19 cellular contexts compared by ENCODE assay signal in the genomic region with DNA sequence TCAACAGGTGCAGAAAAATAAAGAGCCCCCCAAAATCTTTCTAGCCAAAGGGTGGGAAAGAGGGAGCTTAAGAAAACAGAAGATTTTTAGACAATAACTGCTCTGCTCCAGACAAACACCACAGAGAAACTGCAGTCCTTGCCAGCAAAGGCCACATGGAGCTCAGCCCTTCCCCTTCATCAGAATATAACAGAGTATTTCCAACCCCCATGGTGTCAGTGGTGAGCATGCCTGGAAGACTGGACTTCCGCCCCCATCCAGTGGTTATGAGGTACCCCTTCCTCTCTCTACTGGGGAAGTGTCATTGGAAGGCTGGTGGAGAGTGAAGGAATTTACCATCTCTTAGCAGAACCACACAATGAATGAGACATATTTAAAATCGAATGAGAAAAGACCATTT.
DNase-seq lines count a peak whose midpoint lies in the region; ATAC-seq, FAIRE-seq and TF ChIP-seq lines count a peak whose summit lies in the region.
"Had no signal": no experiment of that assay in that cellular context is flagged by ENCODE, and none has a peak within 500 bp of the region (broad histone marks: within the 10 kb centered on the region; RNA-seq: fewer than 3 reads in every experiment).

No MANE protein-coding gene starts in this region.

- no peak overlapping the region for H3K4me3 ChIP-seq in H1 (ENCODE audit: extremely low read depth in 1 of 4, insufficient read depth in 2 of 4, low read depth in 3 of 4, low read length in 4 of 4)
- H3K4me3 ChIP-seq in neural progenitor cell = no peak overlapping the region
- H3K4me3 ChIP-seq in dorsolateral prefrontal cortex = no peak overlapping the region
- H3K4me3 ChIP-seq: A549 had no signal

- H3K9me3 ChIP-seq in H1 (ENCODE audit: insufficient read depth in 2 of 2, low read depth in 1 of 2, low read length in 1 of 2) (no peaks in the 10 kb centered on the region), neural progenitor cell (ENCODE audit: low read depth) (no peaks in the 10 kb centered on the region)
- H3K9me3 ChIP-seq: A549, BE2C had no signal

- no peak overlapping the region for H3K27ac Mint-ChIP-seq in neural progenitor cell
- no peak overlapping the region for H3K27ac Mint-ChIP-seq in activated T-helper 1 cell treated with anti-CD3 and anti-CD28 coated beads, Interleukin-12 subunit alpha, Interleukin-12 subunit beta, Interleukin-2, Interleukin-4 antibody, amounts not matched to agents 30 ng/mL and 10 ng/mL and 1 ng/mL, durations not matched to agents 14 hours and 24 hours and 36 hours
- H3K27ac Mint-ChIP-seq in activated CD8-positive, alpha-beta T cell treated with anti-CD3 and anti-CD28 coated beads, Interleukin-2, amount 10 ng/mL, durations not matched to agents 7 days and 5 days = no peak overlapping the region
- H3K27ac Mint-ChIP-seq: CD4-positive, alpha-beta memory T cell had no signal

- no peak overlapping the region for H2AK5ac ChIP-seq in H1 (ENCODE audit: low read depth, low read length)

- no peaks in the 10 kb centered on the region for H3F3A ChIP-seq in neural progenitor cell (ENCODE audit: low read depth)

- TF ChIP-seq CTCF in H1 (IDR thresholded peaks at IDR 0.05; ENCODE audit: control extremely low read depth in 1 of 3, insufficient read depth in 1 of 3, low read depth in 1 of 3, low read length in 3 of 3) (peak in 1 of 3 experiments; percentile 12; a peak in 1 of 4 replicates), neural progenitor cell (IDR thresholded peaks at IDR 0.05) (no peak), dorsolateral prefrontal cortex (IDR thresholded peaks at IDR 0.05 in 54 of 56, conservative IDR thresholded peaks at IDR 0.05 in 2 of 56; ENCODE audit: low read depth in 1 of 56, partially characterized antibody in 56 of 56) (no peak)

- WGBS in H1 (ENCODE audit: extremely low coverage in 1 of 2, insufficient coverage in 1 of 2, insufficient read length in 1 of 2, insufficient replicate concordance in 2 of 2, low coverage in 1 of 2, low lambda C conversion rate in 2 of 2, missing lambda C conversion rate in 1 of 2), 2 experiments = 63% methylated on average over 2 of the region's 2 CpGs; no CpG with 5 or more reads in 1 of the 2 experiments

- H2BK20ac ChIP-seq in H1 (ENCODE audit: low read length) = no peak overlapping the region

- H3K79me2 ChIP-seq in H1 (ENCODE audit: control insufficient read depth in 1 of 2, insufficient read depth in 2 of 2, low read length in 2 of 2) (no peaks in the 10 kb centered on the region), neural progenitor cell (ENCODE audit: low read depth) (no peaks in the 10 kb centered on the region)

- no peaks in the 10 kb centered on the region for H3K36me3 Mint-ChIP-seq in neural progenitor cell
- H3K36me3 Mint-ChIP-seq in activated T-helper 1 cell treated with anti-CD3 and anti-CD28 coated beads, Interleukin-12 subunit alpha, Interleukin-12 subunit beta, Interleukin-2, Interleukin-4 antibody, amounts not matched to agents 30 ng/mL and 10 ng/mL and 1 ng/mL, durations not matched to agents 14 hours and 24 hours and 36 hours (ENCODE audit: low read depth) = no peaks in the 10 kb centered on the region
- no peaks in the 10 kb centered on the region for H3K36me3 Mint-ChIP-seq in activated CD8-positive, alpha-beta T cell treated with anti-CD3 and anti-CD28 coated beads, Interleukin-2, amount 10 ng/mL, durations not matched to agents 7 days and 5 days (ENCODE audit: low read depth)
- H3K36me3 Mint-ChIP-seq: CD4-positive, alpha-beta memory T cell had no signal

- POLR2A ChIA-PET in H1 (lab: Charles Lee; ENCODE audit: partially characterized antibody) = no interaction called here
- POLR2A ChIA-PET in activated CD8-positive, alpha-beta T cell treated with anti-CD3 and anti-CD28 coated beads, Interleukin-2, amount 10 ng/mL, durations not matched to agents 7 days and 5 days (lab: Charles Lee) = no interaction called here

- FAIRE-seq in H1 (lab: Jason Lieb, UNC) = peak; percentile 32
- FAIRE-seq: A549, G401.6, GM12892, H54, HepG2, HTR-8/SVneo had no signal

- TF ChIP-seq RAD21 in H1 (IDR thresholded peaks at IDR 0.05 in 1 of 2, conservative IDR thresholded peaks at IDR 0.05 in 1 of 2; ENCODE audit: low read depth in 2 of 2, low read length in 2 of 2) = peak; percentile 39 to 49; a peak in 3 of 4 replicates

- H3K14ac ChIP-seq in H1 (ENCODE audit: insufficient read length) = no peak overlapping the region

- no peak overlapping the region for H3K18ac ChIP-seq in H1 (ENCODE audit: extremely low read depth, low read length)

- H4K91ac ChIP-seq in H1 (replicated peaks; ENCODE audit: insufficient read length, low read length) = no peak overlapping the region

- H4K20me1 ChIP-seq in H1 (replicated peaks in 1 of 2; ENCODE audit: control insufficient read depth in 1 of 2, insufficient read depth in 2 of 2, low read length in 2 of 2) (no peaks in the 10 kb centered on the region), neural progenitor cell (ENCODE audit: low read depth) (no peaks in the 10 kb centered on the region)

- H2BK5ac ChIP-seq in H1 (ENCODE audit: low read depth, low read length) = no peak overlapping the region

- H3K27ac ChIP-seq in H1 (ENCODE audit: low read depth, low read length) = no peak overlapping the region
- no peak overlapping the region for H3K27ac ChIP-seq in neural progenitor cell
- no peak overlapping the region for H3K27ac ChIP-seq in dorsolateral prefrontal cortex
- H3K27ac ChIP-seq: A549, C4-2B had no signal

- no peaks in the 10 kb centered on the region for H3K9me3 Mint-ChIP-seq in neural progenitor cell
- no peaks in the 10 kb centered on the region for H3K9me3 Mint-ChIP-seq in activated T-helper 1 cell treated with anti-CD3 and anti-CD28 coated beads, Interleukin-12 subunit alpha, Interleukin-12 subunit beta, Interleukin-2, Interleukin-4 antibody, amounts not matched to agents 30 ng/mL and 10 ng/mL and 1 ng/mL, durations not matched to agents 14 hours and 24 hours and 36 hours
- H3K9me3 Mint-ChIP-seq in activated CD8-positive, alpha-beta T cell treated with anti-CD3 and anti-CD28 coated beads, Interleukin-2, amount 10 ng/mL, durations not matched to agents 7 days and 5 days (ENCODE audit: insufficient read depth) = no peaks in the 10 kb centered on the region
- H3K9me3 Mint-ChIP-seq: CD4-positive, alpha-beta memory T cell had no signal

- H3K27me3 Mint-ChIP-seq in neural progenitor cell (ENCODE audit: insufficient read depth, low read depth) = no peaks in the 10 kb centered on the region
- H3K27me3 Mint-ChIP-seq in activated T-helper 1 cell treated with anti-CD3 and anti-CD28 coated beads, Interleukin-12 subunit alpha, Interleukin-12 subunit beta, Interleukin-2, Interleukin-4 antibody, amounts not matched to agents 30 ng/mL and 10 ng/mL and 1 ng/mL, durations not matched to agents 14 hours and 24 hours and 36 hours (ENCODE audit: insufficient read depth) = no peaks in the 10 kb centered on the region
- H3K27me3 Mint-ChIP-seq in activated CD8-positive, alpha-beta T cell treated with anti-CD3 and anti-CD28 coated beads, Interleukin-2, amount 10 ng/mL, durations not matched to agents 7 days and 5 days (ENCODE audit: low read depth) = no peaks in the 10 kb centered on the region

- H3K9ac ChIP-seq in H1 (replicated peaks in 1 of 4; ENCODE audit: extremely low read depth in 1 of 4, low read depth in 3 of 4, low read length in 3 of 4) = no peak overlapping the region
- H3K9ac ChIP-seq in neural progenitor cell = no peak overlapping the region

- no peak for TF ChIP-seq POLR2A in H1 (IDR thresholded peaks at IDR 0.05; ENCODE audit: control extremely low read depth in 1 of 2, low read depth in 2 of 2, low read length in 2 of 2)

- no peak for ATAC-seq in activated CD8-positive, alpha-beta T cell treated with anti-CD3 and anti-CD28 coated beads, Interleukin-2, amount 10 ng/mL, durations not matched to agents 7 days and 5 days
- ATAC-seq: A549, HepG2 had no signal

- H3K4me1 Mint-ChIP-seq in neural progenitor cell = no peaks in the 10 kb centered on the region
- H3K4me1 Mint-ChIP-seq in activated T-helper 1 cell treated with anti-CD3 and anti-CD28 coated beads, Interleukin-12 subunit alpha, Interleukin-12 subunit beta, Interleukin-2, Interleukin-4 antibody, amounts not matched to agents 30 ng/mL and 10 ng/mL and 1 ng/mL, durations not matched to agents 14 hours and 24 hours and 36 hours (ENCODE audit: low read depth) = no peaks in the 10 kb centered on the region
- no peaks in the 10 kb centered on the region for H3K4me1 Mint-ChIP-seq in activated CD8-positive, alpha-beta T cell treated with anti-CD3 and anti-CD28 coated beads, Interleukin-2, amount 10 ng/mL, durations not matched to agents 7 days and 5 days (ENCODE audit: low read depth)
- H3K4me1 Mint-ChIP-seq: CD4-positive, alpha-beta memory T cell had no signal

- H3K27me3 ChIP-seq in H1 (replicated peaks in 1 of 4; ENCODE audit: control insufficient read depth in 3 of 4, extremely low read depth in 1 of 4, insufficient read depth in 3 of 4, low read length in 3 of 4) (no peaks in the 10 kb centered on the region), neural progenitor cell (no peaks in the 10 kb centered on the region), dorsolateral prefrontal cortex (no peaks in the 10 kb centered on the region)
- H3K27me3 ChIP-seq: BE2C had no signal

- no peak overlapping the region for H3K4me3 Mint-ChIP-seq in neural progenitor cell
- no peak overlapping the region for H3K4me3 Mint-ChIP-seq in activated T-helper 1 cell treated with anti-CD3 and anti-CD28 coated beads, Interleukin-12 subunit alpha, Interleukin-12 subunit beta, Interleukin-2, Interleukin-4 antibody, amounts not matched to agents 30 ng/mL and 10 ng/mL and 1 ng/mL, durations not matched to agents 14 hours and 24 hours and 36 hours
- no peak overlapping the region for H3K4me3 Mint-ChIP-seq in activated CD8-positive, alpha-beta T cell treated with anti-CD3 and anti-CD28 coated beads, Interleukin-2, amount 10 ng/mL, durations not matched to agents 7 days and 5 days
- H3K4me3 Mint-ChIP-seq: CD4-positive, alpha-beta memory T cell had no signal

- no peaks in the 10 kb centered on the region for H3K23me2 ChIP-seq in H1 (ENCODE audit: low read depth, low read length)

- no peak overlapping the region for H2BK12ac ChIP-seq in H1 (ENCODE audit: low read depth, low read length)

- no peaks in the 10 kb centered on the region for H3K4me1 ChIP-seq in H1 (replicated peaks in 1 of 4; ENCODE audit: control insufficient read depth in 3 of 4, insufficient read depth in 4 of 4, low read length in 3 of 4)
- no peaks in the 10 kb centered on the region for H3K4me1 ChIP-seq in neural progenitor cell
- H3K4me1 ChIP-seq: A549, BE2C had no signal

- no peak overlapping the region for H4K5ac ChIP-seq in H1 (ENCODE audit: insufficient read length, low read depth, low read length)

- peak; percentile 9 to 21 for DNase-seq in Kasumi-1 (lab: John Stamatoyannopoulos, UW)
- no peak for DNase-seq in H1 (ENCODE audit: low read depth in 1 of 2, low spot score in 2 of 2)
- no peak for DNase-seq in neural progenitor cell (ENCODE audit: low spot score)
- no peak for DNase-seq in activated T-helper 1 cell treated with anti-CD3 and anti-CD28 coated beads, Interleukin-12 subunit alpha, Interleukin-12 subunit beta, Interleukin-2, Interleukin-4 antibody, amounts not matched to agents 30 ng/mL and 10 ng/mL and 1 ng/mL, durations not matched to agents 14 hours and 24 hours and 36 hours (ENCODE audit: low spot score)
- DNase-seq in dorsolateral prefrontal cortex = no peak
- no peak for DNase-seq in GF-D8 (lab: John Stamatoyannopoulos, UW)
- DNase-seq in activated CD8-positive, alpha-beta T cell treated with anti-CD3 and anti-CD28 coated beads, Interleukin-2, amount 10 ng/mL, durations not matched to agents 7 days and 5 days = no peak
- DNase-seq: BE2C; CD4-positive, alpha-beta memory T cell; DMS153; DMS79 treated with DMSO at 0.1 percent for 48 hours; EL had no signal

- CTCF ChIA-PET in H1 (lab: Charles Lee; ENCODE audit: partially characterized antibody) = interaction anchor here (1.0 kb wide), 1 partner anchor 667 kb away, joined by 4 read pairs; no protein-coding TSS in a partner anchor
- CTCF ChIA-PET in activated CD8-positive, alpha-beta T cell treated with anti-CD3 and anti-CD28 coated beads, Interleukin-2, amount 10 ng/mL, durations not matched to agents 7 days and 5 days (lab: Charles Lee) = no interaction called here

- H3K36me3 ChIP-seq in H1 (ENCODE audit: control insufficient read depth in 2 of 4, insufficient read depth in 4 of 4, low read length in 3 of 4) (no peaks in the 10 kb centered on the region), neural progenitor cell (no peaks in the 10 kb centered on the region)
- H3K36me3 ChIP-seq: BE2C had no signal

- intact Hi-C loops in activated T-helper 1 cell treated with anti-CD3 and anti-CD28 coated beads, Interleukin-12 subunit alpha, Interleukin-12 subunit beta, Interleukin-2, Interleukin-4 antibody, amounts not matched to agents 30 ng/mL and 10 ng/mL and 1 ng/mL, durations not matched to agents 14 hours and 24 hours and 36 hours (cut with micrococcal nuclease) = no loop called here
- intact Hi-C loops in dorsolateral prefrontal cortex (cut with DNase I) = no loop called here

- H3K4ac ChIP-seq in H1 (replicated peaks; ENCODE audit: insufficient read length, low read depth, low read length) = no peak overlapping the region

- H4K8ac ChIP-seq in H1 (ENCODE audit: extremely low read depth, insufficient read depth, low read length) = no peak overlapping the region

- no peak overlapping the region for H2BK15ac ChIP-seq in H1 (ENCODE audit: low read length)

- no peak overlapping the region for H3K56ac ChIP-seq in H1 (replicated peaks; ENCODE audit: insufficient read length, low read depth, low read length)

- no peak overlapping the region for H3K23ac ChIP-seq in H1 (ENCODE audit: insufficient read length)

- H2BK120ac ChIP-seq in H1 (replicated peaks; ENCODE audit: low read depth, low read length) = no peak overlapping the region

- no peaks in the 10 kb centered on the region for H3K79me1 ChIP-seq in H1 (ENCODE audit: low read depth, low read length)

- H3K4me2 ChIP-seq in H1 (ENCODE audit: insufficient read depth in 1 of 2, low read depth in 2 of 2, low read length in 2 of 2) (no peak overlapping the region; a peak in 1 of 4 replicates), neural progenitor cell (no peak overlapping the region)
- H3K4me2 ChIP-seq: A549 had no signal

- TF ChIP-seq EP300 in H1 (IDR thresholded peaks at IDR 0.05; ENCODE audit: borderline replicate concordance in 1 of 2, low read depth in 2 of 2, low read length in 2 of 2) = no peak

- peak overlapping the region; percentile 91 for H2AFZ ChIP-seq in H1 (ENCODE audit: low read length)
- peak overlapping the region; percentile 89 for H2AFZ ChIP-seq in neural progenitor cell (replicated peaks)

Comparison
In these comparisons a context has a peak if more than half of its experiments do, and no peak if none do; other contexts are left out.
1. DNase-seq: peak in Kasumi-1 (2 of 2); none in H1 (0 of 2), neural progenitor cell (single experiment), activated T-helper 1 cell treated with anti-CD3 and anti-CD28 coated beads, Interleukin-12 subunit alpha, Interleukin-12 subunit beta, Interleukin-2, Interleukin-4 antibody, amounts not matched to agents 30 ng/mL and 10 ng/mL and 1 ng/mL, durations not matched to agents 14 hours and 24 hours and 36 hours (single experiment), dorsolateral prefrontal cortex (0 of 10), GF-D8 (single experiment) and activated CD8-positive, alpha-beta T cell treated with anti-CD3 and anti-CD28 coated beads, Interleukin-2, amount 10 ng/mL, durations not matched to agents 7 days and 5 days (single experiment).